In genomic region chr18:78629426-78629825, GRCh38 we compare ENCODE assay signal across 24 cellular contexts.
"Had no signal": no experiment of that assay in that cellular context is flagged by ENCODE, and none has a peak within 500 bp of the region (broad histone marks: within the 10 kb centered on the region; RNA-seq: fewer than 3 reads in every experiment).

No MANE protein-coding gene starts in this region.

- ATAC-seq: activated naive CD4-positive, alpha-beta T cell treated with anti-CD3 and anti-CD28 coated beads, Interleukin-2, amount 50 U/mL, for 72 hours; activated T-cell treated with anti-CD3 and anti-CD28 coated beads, Interleukin-2, amount 50 U/mL, for 72 hours; esophagus mucosa; WTC11 had no signal

- H3K27ac ChIP-seq: ascending aorta, breast epithelium, cardiac muscle cell had no signal

- H3K27me3 Mint-ChIP-seq: activated CD4-positive, alpha-beta memory T cell treated with anti-CD3 and anti-CD28 coated beads, Interleukin-2, amount 10 ng/mL, durations not matched to agents 7 days and 5 days; activated CD4-positive, alpha-beta T cell treated with anti-CD3 and anti-CD28 coated beads, Interleukin-2, amount 10 ng/mL, durations not matched to agents 7 days and 5 days; activated naive CD8-positive, alpha-beta T cell treated with anti-CD3 and anti-CD28 coated beads, Interleukin-2, amount 10 ng/mL, durations not matched to agents 7 days and 5 days; brain; central memory CD8-positive, alpha-beta T cell had no signal

- DNase-seq: activated CD4-positive, alpha-beta memory T cell treated with anti-CD3 and anti-CD28 coated beads, Interleukin-2, amount 10 ng/mL, durations not matched to agents 7 days and 5 days; activated CD4-positive, alpha-beta T cell treated with anti-CD3 and anti-CD28 coated beads for 1 hour; activated CD4-positive, alpha-beta T cell treated with anti-CD3 and anti-CD28 coated beads for 4 hours; activated CD4-positive, alpha-beta T cell treated with anti-CD3 and anti-CD28 coated beads, Interleukin-2, amount 10 ng/mL, durations not matched to agents 7 days and 5 days; activated CD4-positive, alpha-beta T cell treated with anti-CD3 and anti-CD28 coated beads, Interleukin-2, amount 50 U/mL, for 4 hours; activated CD8-positive, alpha-beta memory T cell treated with anti-CD3 and anti-CD28 coated beads, Interleukin-2, amount 50 U/mL, for 48 hours; activated gamma-delta T cell; activated naive CD4-positive, alpha-beta T cell; activated naive CD4-positive, alpha-beta T cell treated with anti-CD3 and anti-CD28 coated beads, Interleukin-2, amount 10 ng/mL, durations not matched to agents 7 days and 5 days; activated naive CD8-positive, alpha-beta T cell treated with anti-CD3 and anti-CD28 coated beads, Interleukin-2, amount 10 ng/mL, durations not matched to agents 7 days and 5 days; activated T-cell treated with anti-CD3 and anti-CD28 coated beads for 4 hours; activated T-cell treated with anti-CD3 and anti-CD28 coated beads, Interleukin-2, amount 50 U/mL, for 72 hours; effector CD8-positive, alpha-beta T cell; endodermal cell; foreskin fibroblast; T-helper 2 cell had no signal

- H3K27ac Mint-ChIP-seq: activated CD4-positive, alpha-beta memory T cell treated with anti-CD3 and anti-CD28 coated beads, Interleukin-2, amount 10 ng/mL, durations not matched to agents 7 days and 5 days; activated CD4-positive, alpha-beta T cell treated with anti-CD3 and anti-CD28 coated beads, Interleukin-2, amount 10 ng/mL, durations not matched to agents 7 days and 5 days; activated naive CD4-positive, alpha-beta T cell treated with anti-CD3 and anti-CD28 coated beads, Interleukin-2, amount 10 ng/mL, durations not matched to agents 7 days and 5 days; activated naive CD4-positive, alpha-beta T cell treated with anti-CD3 and anti-CD28 coated beads, Interleukin-2, amount 50 U/mL, for 72 hours; activated naive CD8-positive, alpha-beta T cell treated with anti-CD3 and anti-CD28 coated beads, Interleukin-2, amount 10 ng/mL, durations not matched to agents 7 days and 5 days; activated T-cell treated with anti-CD3 and anti-CD28 coated beads, Interleukin-2, amount 50 U/mL, for 72 hours; brain; endodermal cell; WTC11 had no signal

- H3K27me3 ChIP-seq: ascending aorta, cardiac muscle cell had no signal

- H3K36me3 Mint-ChIP-seq: activated naive CD4-positive, alpha-beta T cell treated with anti-CD3 and anti-CD28 coated beads, Interleukin-2, amount 10 ng/mL, durations not matched to agents 7 days and 5 days had no signal

- H3K9me3 Mint-ChIP-seq: central memory CD8-positive, alpha-beta T cell had no signal

- H3K4me3 ChIP-seq: ascending aorta, breast epithelium, cardiac muscle cell had no signal

- H3K9me3 ChIP-seq: ascending aorta had no signal

- H3K4me3 Mint-ChIP-seq: activated CD4-positive, alpha-beta memory T cell treated with anti-CD3 and anti-CD28 coated beads, Interleukin-2, amount 10 ng/mL, durations not matched to agents 7 days and 5 days; activated CD4-positive, alpha-beta T cell treated with anti-CD3 and anti-CD28 coated beads, Interleukin-2, amount 10 ng/mL, durations not matched to agents 7 days and 5 days; activated naive CD4-positive, alpha-beta T cell treated with anti-CD3 and anti-CD28 coated beads, Interleukin-2, amount 10 ng/mL, durations not matched to agents 7 days and 5 days; activated naive CD8-positive, alpha-beta T cell treated with anti-CD3 and anti-CD28 coated beads, Interleukin-2, amount 10 ng/mL, durations not matched to agents 7 days and 5 days; activated T-cell treated with anti-CD3 and anti-CD28 coated beads, Interleukin-2, amount 50 U/mL, for 72 hours; brain; central memory CD8-positive, alpha-beta T cell; endodermal cell; WTC11 had no signal

- H3K36me3 ChIP-seq: ascending aorta, breast epithelium, cardiac muscle cell had no signal

- H3K4me1 ChIP-seq: ascending aorta, breast epithelium had no signal

- H3K4me1 Mint-ChIP-seq: activated CD4-positive, alpha-beta T cell treated with anti-CD3 and anti-CD28 coated beads, Interleukin-2, amount 10 ng/mL, durations not matched to agents 7 days and 5 days had no signal
